ENCODE assay signal across 1 cellular context in genomic region chr6:34667481-34668238, GRCh38.
TF ChIP-seq lines count a peak whose summit lies in the region.

No MANE protein-coding gene starts in this region.

TF ChIP-seq in IMR-90, 13 proteins besides CTCF, POLR2A, EP300 and RAD21:
- TF ChIP-seq RFX5 (IDR thresholded peaks at IDR 0.05; ENCODE audit: low read depth, low read length) (no peak), CEBPB (IDR thresholded peaks at IDR 0.05; ENCODE audit: low read depth, low read length) (peak; percentile 93)
